In the genomic region with DNA sequence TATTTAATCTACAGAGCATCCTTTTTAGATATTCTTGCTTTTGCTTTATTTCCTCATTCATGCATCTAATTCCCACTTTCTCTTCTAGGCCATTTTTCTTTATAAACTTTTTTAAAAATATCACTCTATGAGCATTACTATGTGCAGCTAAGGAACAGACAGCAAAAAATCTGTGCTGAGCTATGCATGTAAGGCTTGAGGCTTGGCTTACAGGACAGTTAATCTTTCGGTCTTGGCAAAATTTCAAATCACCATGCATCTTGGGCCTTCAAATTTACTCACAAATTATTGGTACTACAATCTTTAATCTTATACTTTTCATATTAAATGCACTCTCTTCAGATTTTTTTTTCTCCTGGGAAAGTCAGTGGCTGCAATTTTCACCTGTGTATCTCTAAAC, we compare ENCODE assay signal across 22 cellular contexts.
"Had no signal": no experiment of that assay in that cellular context is flagged by ENCODE, and none has a peak within 500 bp of the region (broad histone marks: within the 10 kb centered on the region; RNA-seq: fewer than 3 reads in every experiment).

No MANE protein-coding gene starts in this region.

- ATAC-seq: foreskin keratinocyte; left colon; lower lobe of right lung; mucosa of descending colon; stimulated activated naive CD8-positive, alpha-beta T cell treated with anti-CD3 and anti-CD28 coated beads, Interleukin-15, amount 100 ng/mL, for 72 hours; T-cell had no signal

- H3K4me3 ChIP-seq: lower lobe of right lung, mucosa of descending colon, neural progenitor cell, vagina had no signal

- H3K4me1 ChIP-seq: lower lobe of right lung had no signal

- H3K36me3 ChIP-seq: lower lobe of right lung, neural progenitor cell, vagina had no signal

- H3K27me3 ChIP-seq: foreskin keratinocyte, neural progenitor cell, vagina had no signal

- H3K9me3 ChIP-seq: lower lobe of right lung, mucosa of descending colon, vagina had no signal

- H3K9ac ChIP-seq: neural progenitor cell had no signal

- DNase-seq: activated CD4-positive, alpha-beta T cell treated with anti-CD3 and anti-CD28 coated beads for 1 hour; activated CD8-positive, alpha-beta memory T cell treated with anti-CD3 and anti-CD28 coated beads, Interleukin-2, amount 50 U/mL, for 4 hours; activated naive CD4-positive, alpha-beta T cell; activated naive CD8-positive, alpha-beta T cell treated with anti-CD3 and anti-CD28 coated beads, Interleukin-2, amount 10 ng/mL, durations not matched to agents 7 days and 5 days; activated T-cell treated with anti-CD3 and anti-CD28 coated beads, Interleukin-2, amount 50 U/mL, for 24 hours; foreskin keratinocyte; glutamatergic neuron; hypothalamus; islet precursor cell; left colon; lower lobe of right lung; mucosa of descending colon; naive B cell; posterior cingulate gyrus; retina; small intestine; stimulated activated CD4-positive, alpha-beta T cell treated with anti-CD3 and anti-CD28 coated beads, Interleukin-2, amount 100 ng/mL, for 24 hours; stimulated activated naive CD8-positive, alpha-beta T cell treated with anti-CD3 and anti-CD28 coated beads, Interleukin-15, amount 100 ng/mL, for 72 hours; T-cell had no signal

- H3K27ac ChIP-seq: foreskin keratinocyte, neural progenitor cell, vagina, VCaP had no signal
